Comparison of ENCODE assay signal across 10 cellular contexts in genomic region chr6:16473184-16473907, GRCh38.
DNase-seq lines count a peak whose midpoint lies in the region; ATAC-seq and TF ChIP-seq lines count a peak whose summit lies in the region.
"Had no signal": no experiment of that assay in that cellular context is flagged by ENCODE, and none has a peak within 500 bp of the region (broad histone marks: within the 10 kb centered on the region; RNA-seq: fewer than 3 reads in every experiment).

No MANE protein-coding gene starts in this region.

- peaks cover 90% of the 10 kb centered on the region for H3K4me1 Mint-ChIP-seq in activated T-cell treated with anti-CD3 and anti-CD28 coated beads, Interleukin-2, amount 50 U/mL, for 72 hours (ENCODE audit: low read depth)
- peaks cover 0 to 2% of the 10 kb centered on the region in 2 experiments; a peak in 1 of 4 replicates for H3K4me1 Mint-ChIP-seq in H9

- intact Hi-C loops in transverse colon (cut with DNase I; ENCODE audit: low total_unique reads), result no loop called here
- intact Hi-C loops in PC-3 (cut with micrococcal nuclease), result no loop called here

- no peak overlapping the region for H3K18ac ChIP-seq in H9 (ENCODE audit: insufficient read length, low read depth, low read length)

- H4K20me1 ChIP-seq in H9 (ENCODE audit: control insufficient read depth, insufficient read depth, insufficient read length), result no peaks in the 10 kb centered on the region
- 0 out of 2 replicates have a peak, but pooled peaks cover 3% of the 10 kb centered on the region for H4K20me1 ChIP-seq in PC-3 (ENCODE audit: low read length)

- no peaks in the 10 kb centered on the region for H3F3A ChIP-seq in PC-3 (ENCODE audit: low read length, unreplicated experiment)

- peak; percentile 39 to 45 for ATAC-seq in activated T-cell treated with anti-CD3 and anti-CD28 coated beads, Interleukin-2, amount 50 U/mL, for 72 hours (replicated peaks in 1 of 2)
- ATAC-seq in HG02623 (IDR thresholded peaks at IDR 0.05; ENCODE audit: unreplicated experiment) (peak; percentile 37), PC-3 (no peak)
- ATAC-seq: heart right ventricle had no signal

- peaks cover 2 to 5% of the 10 kb centered on the region in 2 donors for H3K9me3 Mint-ChIP-seq in activated T-cell treated with anti-CD3 and anti-CD28 coated beads, Interleukin-2, amount 50 U/mL, for 72 hours
- no peaks in the 10 kb centered on the region for H3K9me3 Mint-ChIP-seq in H9

- H3K9ac ChIP-seq in H9 (ENCODE audit: extremely low read depth, insufficient read length, low read length) (no peak overlapping the region), PC-3 (ENCODE audit: low read length) (no peak overlapping the region)

- H3K27me3 ChIP-seq in transverse colon, result no peaks in the 10 kb centered on the region
- no peaks in the 10 kb centered on the region for H3K27me3 ChIP-seq in H9 (ENCODE audit: insufficient read depth, low read length)
- no peaks in the 10 kb centered on the region for H3K27me3 ChIP-seq in PC-3 (ENCODE audit: low read length)
- H3K27me3 ChIP-seq: heart right ventricle had no signal

- H3K4me1 ChIP-seq in transverse colon (peaks cover 0 to 9% (median 4%) of the 10 kb centered on the region in 4 donors), H9 (ENCODE audit: insufficient read depth, low read length) (no peaks in the 10 kb centered on the region; the same call in 1 of the 2 replicates), PC-3 (ENCODE audit: insufficient read depth, low read length) (peaks cover 11% of the 10 kb centered on the region)

- no peak overlapping the region for H3K56ac ChIP-seq in H9 (ENCODE audit: insufficient read length, low read depth, low read length)

- no peak overlapping the region for H4K91ac ChIP-seq in H9 (ENCODE audit: insufficient read length, low read depth, low read length)

- no peak overlapping the region for H2AFZ ChIP-seq in H9 (ENCODE audit: low read length)
- no peak overlapping the region for H2AFZ ChIP-seq in PC-3 (ENCODE audit: low read length)

- no peak overlapping the region for H2BK12ac ChIP-seq in H9 (ENCODE audit: insufficient read length, low read depth, low read length)

- no peak overlapping the region for H2BK5ac ChIP-seq in H9 (ENCODE audit: insufficient read length, low read length)

- H3K27ac ChIP-seq in transverse colon, result peak overlapping the region in 2 of 4 donors; percentile 22 to 66
- H3K27ac ChIP-seq in H9 (ENCODE audit: insufficient read length, low read depth, low read length), result no peak overlapping the region
- no peak overlapping the region for H3K27ac ChIP-seq in PC-3 (ENCODE audit: low read length)
- H3K27ac ChIP-seq: thoracic aorta had no signal

- no peaks in the 10 kb centered on the region for H3K23me2 ChIP-seq in H9 (ENCODE audit: insufficient read length, low read depth, low read length, poor library complexity, severe bottlenecking)

- H3K4ac ChIP-seq in H9 (ENCODE audit: low read depth, low read length), result no peak overlapping the region

- TF ChIP-seq EP300 in transverse colon (IDR thresholded peaks at IDR 0.05; ENCODE audit: low read depth), result no peak

- H4K8ac ChIP-seq in H9 (replicated peaks; ENCODE audit: insufficient read length, low read depth, low read length), result no peak overlapping the region

- H3K79me1 ChIP-seq in H9 (ENCODE audit: insufficient read depth, low read depth, low read length, poor library complexity, severe bottlenecking), result no peaks in the 10 kb centered on the region

- no peak overlapping the region for H3K23ac ChIP-seq in H9 (ENCODE audit: insufficient read length, low read depth, low read length)

- H2AK5ac ChIP-seq in H9 (ENCODE audit: insufficient read length, low read length), result no peak overlapping the region

- peak in 1 of 2 donors; percentile 50 for DNase-seq in activated T-cell treated with anti-CD3 and anti-CD28 coated beads, Interleukin-2, amount 50 U/mL, for 72 hours
- DNase-seq in activated T-cell treated with anti-CD3 and anti-CD28 coated beads for 4 hours (no peak), RPMI8226 (peak; percentile 24), transverse colon (peak; percentile 44), H9 (no peak), nucleus accumbens (lab: John Stamatoyannopoulos, UW) (no peak), PC-3 (no peak)
- DNase-seq: heart right ventricle had no signal

- H2BK15ac ChIP-seq in H9 (ENCODE audit: low read depth, low read length), result no peak overlapping the region

- CTCF ChIA-PET in PC-3 (lab: Charles Lee), result no interaction called here

- no peak overlapping the region for H3K14ac ChIP-seq in H9 (ENCODE audit: insufficient read depth, low read length)

- no peak overlapping the region for H2BK20ac ChIP-seq in H9 (ENCODE audit: low read depth, low read length, poor library complexity, severe bottlenecking)

- peak overlapping the region; percentile 59 to 84 for H3K4me3 Mint-ChIP-seq in activated T-cell treated with anti-CD3 and anti-CD28 coated beads, Interleukin-2, amount 50 U/mL, for 72 hours
- H3K4me3 Mint-ChIP-seq in H9, result no peak overlapping the region

- H3K27me3 Mint-ChIP-seq in activated T-cell treated with anti-CD3 and anti-CD28 coated beads, Interleukin-2, amount 50 U/mL, for 72 hours (ENCODE audit: low read depth), result no peaks in the 10 kb centered on the region
- no peaks in the 10 kb centered on the region for H3K27me3 Mint-ChIP-seq in H9 (ENCODE audit: low read depth)

- no peak overlapping the region for H4K5ac ChIP-seq in H9 (ENCODE audit: insufficient read length, low read depth, low read length)

- H3K36me3 ChIP-seq in transverse colon (no peaks in the 10 kb centered on the region), PC-3 (ENCODE audit: low read depth, low read length) (no peaks in the 10 kb centered on the region)
- H3K36me3 ChIP-seq: heart right ventricle, thoracic aorta had no signal

- peaks cover 12 to 16% of the 10 kb centered on the region in 2 donors for H3K36me3 Mint-ChIP-seq in activated T-cell treated with anti-CD3 and anti-CD28 coated beads, Interleukin-2, amount 50 U/mL, for 72 hours (ENCODE audit: insufficient read depth in 2 of 2)
- H3K36me3 Mint-ChIP-seq in H9 (ENCODE audit: insufficient read depth in 1 of 3, low read depth in 3 of 3), result peaks cover 0 to 2% (median 0%) of the 10 kb centered on the region in 3 experiments; a peak in 2 of 7 replicates

- H2BK120ac ChIP-seq in H9 (ENCODE audit: low read depth, low read length, poor library complexity, severe bottlenecking), result no peak overlapping the region

- H3K4me3 ChIP-seq in transverse colon, result no peak overlapping the region
- no peak overlapping the region for H3K4me3 ChIP-seq in PC-3 (ENCODE audit: low read length)
- H3K4me3 ChIP-seq: heart right ventricle, thoracic aorta had no signal

- no peak for TF ChIP-seq POLR2A in transverse colon (IDR thresholded peaks at IDR 0.05)

- H3K9me3 ChIP-seq in transverse colon, result no peaks in the 10 kb centered on the region
- H3K9me3 ChIP-seq in H9 (ENCODE audit: control insufficient read depth, low read depth, low read length), result no peaks in the 10 kb centered on the region
- no peaks in the 10 kb centered on the region for H3K9me3 ChIP-seq in PC-3 (ENCODE audit: low read length)
- H3K9me3 ChIP-seq: heart right ventricle, thoracic aorta had no signal

- H3K79me2 ChIP-seq in H9 (ENCODE audit: insufficient read depth, low read length) (no peaks in the 10 kb centered on the region), PC-3 (ENCODE audit: low read length) (no peaks in the 10 kb centered on the region)

- TF ChIP-seq CTCF in transverse colon (IDR thresholded peaks at IDR 0.05) (no peak), H9 (conservative IDR thresholded peaks at IDR 0.05) (no peak), PC-3 (conservative IDR thresholded peaks at IDR 0.05; ENCODE audit: low read depth, low read length) (no peak)

- 70 to 77% methylated on average over 7 to 10 of the region's 10 CpGs for WGBS in transverse colon (ENCODE audit: low coverage in 1 of 2), 2 donors
- no CpG with 5 or more reads among the region's 10 CpGs for WGBS in H9 (ENCODE audit: extremely low coverage, insufficient read length, low lambda C conversion rate)

- no peak overlapping the region for H3T11ph ChIP-seq in H9 (ENCODE audit: low read length)

- H3K9me2 ChIP-seq in PC-3 (replicated peaks; ENCODE audit: low read length), result no peaks in the 10 kb centered on the region

- H3K4me2 ChIP-seq in H9 (ENCODE audit: insufficient read depth, insufficient read length, low read length) (no peak overlapping the region), PC-3 (ENCODE audit: low read length) (no peak overlapping the region)

- BruUV-seq in PC-3 (replicated peaks; lab: Mats Ljungman, UMichigan), result no TSS peak

- POLR2A ChIA-PET in PC-3 (lab: Charles Lee; ENCODE audit: unreplicated experiment), result no interaction called here

- peak overlapping the region; percentile 70 for H3K27ac Mint-ChIP-seq in activated T-cell treated with anti-CD3 and anti-CD28 coated beads, Interleukin-2, amount 50 U/mL, for 72 hours
- H3K27ac Mint-ChIP-seq in H9, result no peak overlapping the region

- in situ Hi-C loops in transverse colon (cut with MboI; ENCODE audit: low pct_ligation_motif_present in 1 of 4, low pct_unique_long_range_greater_than_20kb in 1 of 4, low sequenced_read_pairs in 3 of 4), result no loop called here

Comparison
In these comparisons a context has a peak if more than half of its experiments do, and no peak if none do; other contexts are left out.
1. DNase-seq: peak in RPMI8226 (single experiment) and transverse colon (single experiment); none in activated T-cell treated with anti-CD3 and anti-CD28 coated beads for 4 hours (single experiment), H9 (single experiment), nucleus accumbens (0 of 56) and PC-3 (single experiment).
2. H3K4me3 Mint-ChIP-seq: peak in activated T-cell treated with anti-CD3 and anti-CD28 coated beads, Interleukin-2, amount 50 U/mL, for 72 hours (2 of 2); none in H9 (0 of 2).